20 cellular contexts compared by ENCODE assay signal in the genomic region with DNA sequence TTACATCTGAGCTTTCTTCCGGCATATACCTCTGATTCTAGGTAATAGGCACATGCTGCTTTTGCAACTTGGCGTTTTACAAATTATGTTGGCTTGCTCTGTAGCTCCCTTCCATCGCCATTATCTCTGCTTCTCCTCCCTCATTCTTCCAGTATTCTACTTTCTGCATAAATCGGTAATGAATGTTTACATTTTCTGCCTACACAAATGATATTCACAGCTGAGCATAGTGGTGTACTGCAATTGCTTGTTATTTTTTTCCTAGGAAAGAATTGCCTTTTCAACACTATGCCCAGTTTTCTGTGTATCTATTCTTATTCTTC. TPM values are rescaled to one million over a fixed set of nuclear protein-coding genes. Genes with fewer than 3 reads are reported as not detected.
DNase-seq lines count a peak whose midpoint lies in the region; ATAC-seq, FAIRE-seq and TF ChIP-seq lines count a peak whose summit lies in the region.
"Had no signal": no experiment of that assay in that cellular context is flagged by ENCODE, and none has a peak within 500 bp of the region (broad histone marks: within the 10 kb centered on the region; RNA-seq: fewer than 3 reads in every experiment).

No MANE protein-coding gene starts in this region.

- POLR2A ChIA-PET in CD4-positive, alpha-beta T cell (lab: Charles Lee): interaction anchor here (0.9 to 1.2 kb wide), 2 partner anchors 23 to 41 kb away, joined by 3 read pairs; no protein-coding TSS in a partner anchor
- POLR2A ChIA-PET in PC-9 (lab: Charles Lee; ENCODE audit: unreplicated experiment): no interaction called here

- H3K79me2 ChIP-seq in PC-9 (ENCODE audit: low read depth): peaks cover 75% of the 10 kb centered on the region

- no peaks in the 10 kb centered on the region for H3K27me3 ChIP-seq in CD4-positive, alpha-beta T cell (ENCODE audit: control insufficient read depth, insufficient read depth, low read length)
- H3K27me3 ChIP-seq in PC-9 (ENCODE audit: insufficient read depth, low read depth): no peaks in the 10 kb centered on the region
- H3K27me3 ChIP-seq: pancreas, sigmoid colon, suprapubic skin had no signal

- no peak for FAIRE-seq in RCC 7860 (lab: Jason Lieb, UNC)
- FAIRE-seq: endometrium, pancreas had no signal

- no peaks in the 10 kb centered on the region for H3K9me2 ChIP-seq in PC-9 (ENCODE audit: insufficient read depth)

- intact Hi-C loops in CD4-positive, alpha-beta T cell (cut with DNase I, micrococcal nuclease): no loop called here
- intact Hi-C loops in PC-9 (cut with micrococcal nuclease; ENCODE audit: unreplicated experiment): no loop called here
- intact Hi-C loops in dendritic cell treated with granulocyte-macrophage colony-stimulating factor and Interleukin-4, amounts not matched to agents 40 ng/mL and 50 ng/mL, for 4 days (cut with micrococcal nuclease): no loop called here

- CTCF ChIA-PET in CD4-positive, alpha-beta T cell (lab: Charles Lee): interaction anchor here (1.2 to 2.1 kb wide), 3 partner anchors 15 to 38 kb away, joined by 4 to 7 read pairs (median 7); a partner anchor contains a TSS
- CTCF ChIA-PET in PC-9 (lab: Charles Lee): no interaction called here

- BruUV-seq in PC-9 (replicated peaks; lab: Mats Ljungman, UMichigan): no TSS peak

- H3K4me1 Mint-ChIP-seq in CD4-positive, alpha-beta T cell (ENCODE audit: low read depth): peaks cover 65% of the 10 kb centered on the region
- peaks cover 62% of the 10 kb centered on the region for H3K4me1 Mint-ChIP-seq in dendritic cell treated with granulocyte-macrophage colony-stimulating factor and Interleukin-4, amounts not matched to agents 40 ng/mL and 50 ng/mL, for 4 days (ENCODE audit: low read depth)
- peaks cover 54% of the 10 kb centered on the region for H3K4me1 Mint-ChIP-seq in osteocyte (ENCODE audit: unreplicated experiment)

- no peaks in the 10 kb centered on the region for H3K36me3 ChIP-seq in PC-9 (ENCODE audit: low read depth)
- H3K36me3 ChIP-seq: pancreas had no signal

- no peaks in the 10 kb centered on the region for H3K9me3 Mint-ChIP-seq in CD4-positive, alpha-beta T cell
- no peaks in the 10 kb centered on the region for H3K9me3 Mint-ChIP-seq in dendritic cell treated with granulocyte-macrophage colony-stimulating factor and Interleukin-4, amounts not matched to agents 40 ng/mL and 50 ng/mL, for 4 days
- H3K9me3 Mint-ChIP-seq in osteocyte (ENCODE audit: unreplicated experiment): no peaks in the 10 kb centered on the region
- H3K9me3 Mint-ChIP-seq: activated CD8-positive, alpha-beta T cell treated with anti-CD3 and anti-CD28 coated beads for 36 hours; activated T-helper 2 cell treated with anti-CD3 and anti-CD28 coated beads, Interferon-gamma antibody, Interleukin-2, Interleukin-4, amounts not matched to agents 10 μg/mL and 5 μg/mL and 100 μg/mL, durations not matched to agents 14 hours and 24 hours and 36 hours; T-cell had no signal

- H3K36me3 Mint-ChIP-seq in CD4-positive, alpha-beta T cell (ENCODE audit: low read depth): peaks cover 58% of the 10 kb centered on the region
- peaks cover 70% of the 10 kb centered on the region for H3K36me3 Mint-ChIP-seq in dendritic cell treated with granulocyte-macrophage colony-stimulating factor and Interleukin-4, amounts not matched to agents 40 ng/mL and 50 ng/mL, for 4 days (ENCODE audit: low read depth)
- H3K36me3 Mint-ChIP-seq in osteocyte (ENCODE audit: unreplicated experiment): peaks cover 16% of the 10 kb centered on the region

- H4K20me1 ChIP-seq in PC-9 (ENCODE audit: insufficient read depth): peaks cover 13% of the 10 kb centered on the region; the same call in 1 of the 2 replicates

- H3K4me3 ChIP-seq in PC-9: no peak overlapping the region
- H3K4me3 ChIP-seq: pancreas, sigmoid colon, suprapubic skin had no signal

- ATAC-seq in CD4-positive, alpha-beta T cell (ENCODE audit: poor library complexity): no peak
- ATAC-seq in GM18909 (IDR thresholded peaks at IDR 0.05; ENCODE audit: poor library complexity, unreplicated experiment): no peak
- ATAC-seq: activated CD8-positive, alpha-beta T cell treated with anti-CD3 and anti-CD28 coated beads for 36 hours; Panc1; pancreas; T-cell had no signal

- H3K27ac ChIP-seq in CD4-positive, alpha-beta T cell (ENCODE audit: low read depth, low read length): no peak overlapping the region
- H3K27ac ChIP-seq in PC-9: peak overlapping the region; percentile 49; the same call in 1 of the 2 replicates
- H3K27ac ChIP-seq: pancreas, suprapubic skin, WERI-Rb-1 had no signal

- H3K27me3 Mint-ChIP-seq in CD4-positive, alpha-beta T cell: no peaks in the 10 kb centered on the region
- no peaks in the 10 kb centered on the region for H3K27me3 Mint-ChIP-seq in dendritic cell treated with granulocyte-macrophage colony-stimulating factor and Interleukin-4, amounts not matched to agents 40 ng/mL and 50 ng/mL, for 4 days
- H3K27me3 Mint-ChIP-seq in osteocyte (ENCODE audit: unreplicated experiment): no peaks in the 10 kb centered on the region
- H3K27me3 Mint-ChIP-seq: activated CD8-positive, alpha-beta T cell treated with anti-CD3 and anti-CD28 coated beads for 36 hours; T-cell had no signal

- H3K4me3 Mint-ChIP-seq in CD4-positive, alpha-beta T cell: no peak overlapping the region
- no peak overlapping the region for H3K4me3 Mint-ChIP-seq in dendritic cell treated with granulocyte-macrophage colony-stimulating factor and Interleukin-4, amounts not matched to agents 40 ng/mL and 50 ng/mL, for 4 days
- H3K4me3 Mint-ChIP-seq in osteocyte (ENCODE audit: unreplicated experiment): no peak overlapping the region
- H3K4me3 Mint-ChIP-seq: activated CD8-positive, alpha-beta T cell treated with anti-CD3 and anti-CD28 coated beads for 36 hours had no signal

- peaks cover 37% of the 10 kb centered on the region for H3F3A ChIP-seq in PC-9 (ENCODE audit: insufficient read depth, low read depth)

- H3K4me1 ChIP-seq in PC-9 (replicated peaks; ENCODE audit: insufficient read depth): peaks cover 41% of the 10 kb centered on the region

- peak overlapping the region; percentile 52 for H3K27ac Mint-ChIP-seq in CD4-positive, alpha-beta T cell
- peak overlapping the region; percentile 1 for H3K27ac Mint-ChIP-seq in dendritic cell treated with granulocyte-macrophage colony-stimulating factor and Interleukin-4, amounts not matched to agents 40 ng/mL and 50 ng/mL, for 4 days
- peak overlapping the region; percentile 91 for H3K27ac Mint-ChIP-seq in osteocyte (ENCODE audit: unreplicated experiment)

- no peak overlapping the region for H3K4me2 ChIP-seq in PC-9

- no peaks in the 10 kb centered on the region for H3K9me3 ChIP-seq in CD4-positive, alpha-beta T cell (ENCODE audit: control insufficient read depth, low read length)
- no peaks in the 10 kb centered on the region for H3K9me3 ChIP-seq in PC-9 (ENCODE audit: insufficient read depth, low read depth)
- H3K9me3 ChIP-seq: pancreas, sigmoid colon, suprapubic skin had no signal

- no peak overlapping the region for H2AFZ ChIP-seq in PC-9

- no peak for TF ChIP-seq CTCF in CD4-positive, alpha-beta T cell (IDR thresholded peaks at IDR 0.05)
- TF ChIP-seq CTCF in PC-9 (conservative IDR thresholded peaks at IDR 0.05) (no peak), osteocyte (IDR thresholded peaks at IDR 0.05) (no peak)

- DNase-seq in CD4-positive, alpha-beta T cell: no peak
- DNase-seq in PC-9 (no peak), osteocyte (ENCODE audit: extremely low spot score, unreplicated experiment) (no peak), RCC 7860 (ENCODE audit: low spot score) (no peak), NCI-H69 (lab: John Stamatoyannopoulos, UW) (no peak)
- DNase-seq: activated CD8-positive, alpha-beta T cell treated with anti-CD3 and anti-CD28 coated beads for 36 hours; amygdala; DMS153; left cardiac atrium; pancreas; sigmoid colon; stimulated activated CD4-positive, alpha-beta T cell treated with anti-CD3 and anti-CD28 coated beads, Interleukin-4, amount 100 ng/mL, for 24 hours; T-cell; WERI-Rb-1 had no signal

RNA-seq across cellular contexts. Expression of a gene that starts 18.9 kb away (rescaled TPM):
- total RNA-seq in CD4-positive, alpha-beta T cell: 100 to 1,000 TPM; 181 to 191 TPM
- total RNA-seq in PC-9 (2021) (82.0 and 87.9 TPM in 2 replicates), osteocyte (104 TPM in 2 replicates)

RNA-seq across cellular contexts. Expression of a gene that starts 30.7 kb away (rescaled TPM):
- total RNA-seq in CD4-positive, alpha-beta T cell: 10 to 100 TPM; 24.1 to 27.7 TPM
- total RNA-seq in PC-9 (2021): 17.7 and 20.0 TPM in 2 replicates
- total RNA-seq in osteocyte: 44.7 and 46.3 TPM in 2 replicates

Comparison
In these comparisons a context has a peak if more than half of its experiments do, and no peak if none do; other contexts are left out.
1. H3K27ac Mint-ChIP-seq: peak in every context shown above with its lines; median percentile 91 in osteocyte; 52 in CD4-positive, alpha-beta T cell; 1 in dendritic cell treated with granulocyte-macrophage colony-stimulating factor and Interleukin-4, amounts not matched to agents 40 ng/mL and 50 ng/mL, for 4 days.